In the genomic region with DNA sequence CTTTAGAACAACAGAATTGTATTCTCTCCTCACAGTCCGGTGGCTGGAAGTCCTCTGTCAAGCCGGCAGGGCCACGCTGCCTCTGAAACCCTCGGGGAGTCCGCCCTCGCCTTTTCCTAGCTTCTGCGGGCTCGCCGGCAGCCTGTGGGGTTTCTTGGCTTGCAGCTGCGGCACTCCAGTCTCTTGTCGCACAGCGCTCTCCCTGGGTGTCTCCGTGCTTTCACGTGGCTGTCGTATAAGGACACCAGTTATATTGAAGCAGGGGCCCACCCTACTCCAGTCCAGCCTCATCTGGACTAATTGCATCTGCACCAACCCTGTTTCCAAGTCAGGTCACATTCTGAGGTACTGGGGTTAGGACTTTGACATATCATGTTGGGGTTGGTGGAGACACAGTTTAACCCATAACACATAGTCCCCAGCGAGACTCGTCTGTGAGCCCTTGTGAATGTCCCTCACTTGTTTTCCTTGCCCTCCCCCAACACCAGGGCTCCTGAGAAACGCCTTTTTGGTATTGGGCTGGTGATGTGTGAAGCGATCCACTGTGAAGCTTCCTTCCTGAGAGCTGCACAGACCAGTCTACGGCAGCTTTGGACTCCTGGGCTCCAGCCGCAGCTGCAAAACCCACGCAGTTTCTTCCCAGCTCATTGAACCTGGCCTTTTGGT, we compare ENCODE assay signal across 8 cellular contexts. TPM values are rescaled to one million over a fixed set of nuclear protein-coding genes. Genes with fewer than 3 reads are reported as not detected.
DNase-seq lines count a peak whose midpoint lies in the region; ATAC-seq and TF ChIP-seq lines count a peak whose summit lies in the region.

No MANE protein-coding gene starts in this region.

- TF ChIP-seq CTCF in GM12865 (IDR thresholded peaks at IDR 0.05; ENCODE audit: insufficient read depth, low read depth, low read length, missing control alignments) (no peak), body of pancreas (IDR thresholded peaks at IDR 0.05) (no peak)

- ATAC-seq in GM21529 (IDR thresholded peaks at IDR 0.05; ENCODE audit: unreplicated experiment) (peak; percentile 35), body of pancreas (no peak)

- 59 to 93% methylated on average over 22 of the region's 22 CpGs for WGBS in body of pancreas, 2 donors

- peak overlapping the region; percentile 93 for H3K4me3 ChIP-seq in GM12865 (ENCODE audit: low read depth, low read length)
- no peak overlapping the region for H3K4me3 ChIP-seq in body of pancreas
- H3K4me3 ChIP-seq in mononuclear cell (ENCODE audit: low read length): peak overlapping the region; percentile 19

- TF ChIP-seq POLR2A in body of pancreas (IDR thresholded peaks at IDR 0.05): no peak

- intact Hi-C loops in body of pancreas (cut with DNase I): loop anchor here (10.0 kb wide), 1 partner anchor 86 kb away; no protein-coding TSS in a partner anchor

- H3K4me1 ChIP-seq in body of pancreas: peaks cover 75% of the 10 kb centered on the region
- H3K4me1 ChIP-seq in mononuclear cell (ENCODE audit: insufficient read depth, low read length): peaks cover 72% of the 10 kb centered on the region

- peak overlapping the region in 3 of 4 donors; percentile 38 to 79 (median 44) for H3K27ac ChIP-seq in body of pancreas

- H3K9me3 ChIP-seq in body of pancreas (no peaks in the 10 kb centered on the region), mononuclear cell (ENCODE audit: low read depth, low read length) (no peaks in the 10 kb centered on the region)

- in situ Hi-C loops in KBM-7 (cut with MboI; ENCODE audit: low pct_unique_long_range_greater_than_20kb, low sequenced_read_pairs): no loop called here

- peak; percentile 91 for DNase-seq in GM12865 (ENCODE audit: low read depth)
- peak; percentile 57 for DNase-seq in KBM-7
- no peak for DNase-seq in body of pancreas
- DNase-seq in NCI-H446 treated with DMSO at 0.1 percent for 48 hours (lab: John Stamatoyannopoulos, UW): no peak
- no peak for DNase-seq in ecto neural progenitor cell (ENCODE audit: low spot score)
- DNase-seq in DMS153 treated with DMSO at 0.1 percent for 48 hours (lab: John Stamatoyannopoulos, UW; ENCODE audit: unreplicated experiment): no peak

- H3K36me3 ChIP-seq in body of pancreas (replicated peaks in 1 of 2; ENCODE audit: insufficient read depth in 1 of 2, low read depth in 2 of 2): no peaks in the 10 kb centered on the region

- no peaks in the 10 kb centered on the region for H3K27me3 ChIP-seq in body of pancreas
- no peaks in the 10 kb centered on the region for H3K27me3 ChIP-seq in mononuclear cell (ENCODE audit: insufficient read depth, low read length)

RNA-seq across cellular contexts. Expression of a gene that starts 22.7 kb away (rescaled TPM):
- total RNA-seq in body of pancreas: 10 to 100 TPM; 47.1 to 63.6 TPM
- 143 TPM for total RNA-seq in mononuclear cell

Comparison
In these comparisons a context has a peak if more than half of its experiments do, and no peak if none do; other contexts are left out.
1. DNase-seq: peak in GM12865 (single experiment) and KBM-7 (single experiment); none in body of pancreas (0 of 4), NCI-H446 treated with DMSO at 0.1 percent for 48 hours (single experiment), ecto neural progenitor cell (single experiment) and DMS153 treated with DMSO at 0.1 percent for 48 hours (single experiment).
2. H3K4me3 ChIP-seq: peak in GM12865 (single experiment) and mononuclear cell (single experiment); none in body of pancreas (0 of 2).